26 cellular contexts compared by ENCODE assay signal in genomic region chr9:93326654-93327053, GRCh38.
"Had no signal": no experiment of that assay in that cellular context is flagged by ENCODE, and none has a peak within 500 bp of the region (broad histone marks: within the 10 kb centered on the region; RNA-seq: fewer than 3 reads in every experiment).

No MANE protein-coding gene starts in this region.

- H3K9me3 Mint-ChIP-seq: immature natural killer cell; natural killer cell; stimulated activated effector memory CD8-positive, alpha-beta T cell treated with anti-CD3 and anti-CD28 coated beads, Interleukin-12 subunit alpha, Interleukin-12 subunit beta, amount 100 ng/mL, for 72 hours; stimulated activated naive CD8-positive, alpha-beta T cell treated with anti-CD3 and anti-CD28 coated beads, Interleukin-15, amount 100 ng/mL, for 72 hours; type B pancreatic cell had no signal

- H3K36me3 Mint-ChIP-seq: immature natural killer cell; mesothelial cell of epicardium; naive B cell; natural killer cell; neural progenitor cell; stimulated activated effector memory CD8-positive, alpha-beta T cell treated with anti-CD3 and anti-CD28 coated beads, Interleukin-12 subunit alpha, Interleukin-12 subunit beta, amount 100 ng/mL, for 72 hours; type B pancreatic cell had no signal

- H3K27ac ChIP-seq: left ventricle myocardium inferior, neural progenitor cell, pancreas, prostate gland, sigmoid colon, spleen, tibial nerve, uterus had no signal

- H3K4me1 ChIP-seq: left ventricle myocardium inferior, neural progenitor cell, pancreas, prostate gland, sigmoid colon, spleen, tibial nerve, uterus had no signal

- H3K4me3 Mint-ChIP-seq: immature natural killer cell; mesothelial cell of epicardium; naive B cell; natural killer cell; nephron progenitor cell; neural progenitor cell; stimulated activated effector memory CD8-positive, alpha-beta T cell treated with anti-CD3 and anti-CD28 coated beads, Interleukin-12 subunit alpha, Interleukin-12 subunit beta, amount 100 ng/mL, for 72 hours; stimulated activated naive CD8-positive, alpha-beta T cell treated with anti-CD3 and anti-CD28 coated beads, Interleukin-15, amount 100 ng/mL, for 72 hours; type B pancreatic cell had no signal

- DNase-seq: hypothalamus; immature natural killer cell; left ventricle myocardium inferior; mesendoderm; naive B cell; natural killer cell; nephron progenitor cell; posterior cingulate gyrus; retina; right cardiac atrium; sigmoid colon; small intestine; spleen; stimulated activated CD4-positive, alpha-beta T cell treated with anti-CD3 and anti-CD28 coated beads, Interleukin-4, amount 100 ng/mL, for 24 hours; stimulated activated naive CD4-positive, alpha-beta T cell treated with Interleukin-2 at 50 U/mL for 16 hours; stimulated activated naive CD8-positive, alpha-beta T cell treated with anti-CD3 and anti-CD28 coated beads, Interleukin-15, amount 100 ng/mL, for 72 hours; substantia nigra; uterus had no signal

- H3K27me3 Mint-ChIP-seq: type B pancreatic cell had no signal

- H3K27ac Mint-ChIP-seq: immature natural killer cell; mesothelial cell of epicardium; naive B cell; natural killer cell; nephron progenitor cell; stimulated activated effector memory CD8-positive, alpha-beta T cell treated with anti-CD3 and anti-CD28 coated beads, Interleukin-12 subunit alpha, Interleukin-12 subunit beta, amount 100 ng/mL, for 72 hours; stimulated activated naive CD8-positive, alpha-beta T cell treated with anti-CD3 and anti-CD28 coated beads, Interleukin-15, amount 100 ng/mL, for 72 hours; type B pancreatic cell had no signal

- H3K4me3 ChIP-seq: left ventricle myocardium inferior, lung, neural progenitor cell, pancreas, prostate gland, sigmoid colon, spleen, tibial nerve, uterus had no signal

- H3K27me3 ChIP-seq: neural progenitor cell, pancreas, sigmoid colon, tibial nerve, uterus had no signal

- H3K9ac ChIP-seq: neural progenitor cell had no signal

- H3K36me3 ChIP-seq: left ventricle myocardium inferior, neural progenitor cell, pancreas, prostate gland, sigmoid colon, spleen, tibial nerve, uterus had no signal

- ATAC-seq: natural killer cell; pancreas; stimulated activated effector memory CD8-positive, alpha-beta T cell treated with anti-CD3 and anti-CD28 coated beads, Interleukin-12 subunit alpha, Interleukin-12 subunit beta, amount 100 ng/mL, for 72 hours; stimulated activated naive CD8-positive, alpha-beta T cell treated with anti-CD3 and anti-CD28 coated beads, Interleukin-15, amount 100 ng/mL, for 72 hours had no signal

- H3K9me3 ChIP-seq: left ventricle myocardium inferior, pancreas, prostate gland, sigmoid colon, spleen, tibial nerve, uterus had no signal

- H3K4me1 Mint-ChIP-seq: immature natural killer cell; mesothelial cell of epicardium; naive B cell; natural killer cell; stimulated activated effector memory CD8-positive, alpha-beta T cell treated with anti-CD3 and anti-CD28 coated beads, Interleukin-12 subunit alpha, Interleukin-12 subunit beta, amount 100 ng/mL, for 72 hours; stimulated activated naive CD8-positive, alpha-beta T cell treated with anti-CD3 and anti-CD28 coated beads, Interleukin-15, amount 100 ng/mL, for 72 hours had no signal
